In the genomic region with DNA sequence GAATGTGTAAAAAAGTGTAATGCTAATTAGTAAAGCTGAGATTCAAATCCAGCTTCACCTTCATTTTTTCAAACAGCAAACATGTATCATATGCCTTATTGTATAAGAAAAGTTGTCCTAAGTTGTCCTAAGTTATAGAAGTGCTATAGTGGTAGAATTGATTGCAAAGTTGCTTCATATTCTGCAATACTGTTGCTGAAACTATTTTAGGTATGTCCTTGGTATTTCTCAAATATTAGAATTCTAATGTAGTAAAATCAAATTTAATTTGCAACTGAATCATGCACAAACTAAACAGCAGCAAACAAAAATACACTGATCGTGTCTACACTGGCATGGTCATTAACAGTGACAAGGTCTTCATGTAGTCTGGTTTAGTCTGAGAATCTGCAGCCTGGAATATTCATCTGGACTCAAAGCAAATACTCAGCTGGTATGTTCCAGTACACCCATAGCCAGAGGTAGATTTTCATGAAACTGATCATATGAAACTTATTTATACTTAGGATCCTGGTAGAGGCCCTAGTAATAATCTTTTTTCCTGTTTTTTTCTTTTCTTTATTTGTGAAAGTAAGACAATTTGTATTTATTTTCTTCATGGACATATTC, we compare ENCODE assay signal across 18 cellular contexts.
DNase-seq lines count a peak whose midpoint lies in the region; ATAC-seq, FAIRE-seq and TF ChIP-seq lines count a peak whose summit lies in the region.
"Had no signal": no experiment of that assay in that cellular context is flagged by ENCODE, and none has a peak within 500 bp of the region (broad histone marks: within the 10 kb centered on the region; RNA-seq: fewer than 3 reads in every experiment).

No MANE protein-coding gene starts in this region.

- TF ChIP-seq POLR2A in right lobe of liver (IDR thresholded peaks at IDR 0.05) (no peak), HepG2 (IDR thresholded peaks at IDR 0.05; ENCODE audit: insufficient read depth in 1 of 2, low read depth in 2 of 2, low read length in 2 of 2) (no peak)

- POLR2A ChIA-PET in HepG2 (lab: Yijun Ruan, JAX) = no interaction called here

- no peak overlapping the region for H4K91ac ChIP-seq in mesenchymal stem cell (ENCODE audit: low read length)

- H3K9me3 ChIP-seq in right lobe of liver = no peaks in the 10 kb centered on the region
- peaks cover 13% of the 10 kb centered on the region; the same call in 1 of the 2 replicates for H3K9me3 ChIP-seq in HepG2 (ENCODE audit: low read length)
- no peaks in the 10 kb centered on the region for H3K9me3 ChIP-seq in mesenchymal stem cell (ENCODE audit: control insufficient read depth, low read length)
- H3K9me3 ChIP-seq: HAP-1 had no signal

- peaks cover 8% of the 10 kb centered on the region for H3K36me3 Mint-ChIP-seq in osteocyte (ENCODE audit: unreplicated experiment)

- H3K4me3 Mint-ChIP-seq in osteocyte (ENCODE audit: unreplicated experiment) = no peak overlapping the region
- H3K4me3 Mint-ChIP-seq: B cell; CD4-positive, alpha-beta T cell had no signal

- H3K4ac ChIP-seq in mesenchymal stem cell (ENCODE audit: low read depth in 1 of 2, low read length in 2 of 2) = no peak overlapping the region

- no peak overlapping the region for H4K8ac ChIP-seq in mesenchymal stem cell (ENCODE audit: low read length)

- H4K20me1 ChIP-seq in HepG2 (ENCODE audit: insufficient read depth, low read length) = no peaks in the 10 kb centered on the region

- peaks cover 29% of the 10 kb centered on the region for H3K4me1 Mint-ChIP-seq in osteocyte (ENCODE audit: unreplicated experiment)
- H3K4me1 Mint-ChIP-seq: B cell had no signal

- 40% methylated on average over 1 of the region's 1 CpG for WGBS in right lobe of liver (ENCODE audit: insufficient coverage, low coverage, low lambda C conversion rate, missing lambda C conversion rate)
- WGBS in HepG2 (ENCODE audit: low lambda C conversion rate) = 4% methylated on average over 1 of the region's 1 CpG
- WGBS in mesenchymal stem cell = 100% methylated on average over 1 of the region's 1 CpG

- DNase-seq in right lobe of liver (no peak), HepG2 (ENCODE audit: low spot score) (no peak), choroid plexus epithelial cell (ENCODE audit: low read depth) (peak; percentile 47), osteocyte (ENCODE audit: extremely low spot score, unreplicated experiment) (no peak), mesenchymal stem cell (no peak)
- DNase-seq: ACHN; C1 segment of cervical spinal cord; Calu3; CD4-positive, alpha-beta T cell; KBM-7 had no signal

- no TSS peak for BruUV-seq in HepG2 (replicated peaks; lab: Mats Ljungman, UMichigan)

- no peak overlapping the region for H2BK12ac ChIP-seq in mesenchymal stem cell (ENCODE audit: low read length in 2 of 2)

- H3K79me2 ChIP-seq in HepG2 (ENCODE audit: insufficient read depth, low read length) = no peaks in the 10 kb centered on the region

- no peak overlapping the region for H2BK120ac ChIP-seq in mesenchymal stem cell (ENCODE audit: low read depth, low read length)

- CTCF ChIA-PET in HepG2 (lab: Yijun Ruan, JAX; ENCODE audit: low intra/inter-chr PET ratio, low total read pairs) = no interaction called here

- no peak for TF ChIP-seq EP300 in HepG2 (IDR thresholded peaks at IDR 0.05; ENCODE audit: low read depth in 2 of 2, low read length in 2 of 2)
- no peak for TF ChIP-seq EP300 in HepG2 (CRISPR knock-in tag; IDR thresholded peaks at IDR 0.05; ENCODE audit: borderline replicate concordance)

- no peak for TF ChIP-seq CTCF in right lobe of liver (IDR thresholded peaks at IDR 0.05)
- TF ChIP-seq CTCF in HepG2 (CRISPR knock-in tag; IDR thresholded peaks at IDR 0.05) = no peak
- TF ChIP-seq CTCF in choroid plexus epithelial cell (conservative IDR thresholded peaks at IDR 0.05; ENCODE audit: low read depth, low read length) = no peak
- no peak for TF ChIP-seq CTCF in osteocyte (IDR thresholded peaks at IDR 0.05)

- H3K14ac ChIP-seq in mesenchymal stem cell (ENCODE audit: low read length in 2 of 2) = no peak overlapping the region

- no peak overlapping the region for H3K23ac ChIP-seq in mesenchymal stem cell (ENCODE audit: low read length in 2 of 2)

- no peak overlapping the region for H2BK15ac ChIP-seq in mesenchymal stem cell (ENCODE audit: low read depth, poor library complexity, severe bottlenecking)

- H3K27me3 ChIP-seq in right lobe of liver (no peaks in the 10 kb centered on the region), HepG2 (ENCODE audit: control insufficient read depth in 1 of 2, insufficient read depth in 2 of 2, low read length in 2 of 2) (no peaks in the 10 kb centered on the region), mesenchymal stem cell (ENCODE audit: control insufficient read depth in 1 of 2, insufficient read depth in 1 of 2, low read length in 2 of 2) (no peaks in the 10 kb centered on the region)

- no peak for TF ChIP-seq RAD21 in HepG2 (CRISPR knock-in tag; IDR thresholded peaks at IDR 0.05)

- no peak overlapping the region for H2AFZ ChIP-seq in HepG2 (ENCODE audit: low read length)
- no peak overlapping the region for H2AFZ ChIP-seq in mesenchymal stem cell (ENCODE audit: low read depth, low read length)

- no peak overlapping the region for H2AK5ac ChIP-seq in mesenchymal stem cell (ENCODE audit: low read length, severe bottlenecking)

- H3K18ac ChIP-seq in mesenchymal stem cell (ENCODE audit: low read depth in 1 of 2, low read length in 2 of 2) = no peak overlapping the region

- H3K4me1 ChIP-seq in right lobe of liver = peaks cover 0 to 16% (median 0%) of the 10 kb centered on the region in 4 donors
- H3K4me1 ChIP-seq in HepG2 (ENCODE audit: insufficient read depth, low read length) = no peaks in the 10 kb centered on the region
- no peaks in the 10 kb centered on the region for H3K4me1 ChIP-seq in mesenchymal stem cell (ENCODE audit: control insufficient read depth, insufficient read depth, low read depth, low read length)
- H3K4me1 ChIP-seq: HAP-1 had no signal

- no peak overlapping the region for H3K4me2 ChIP-seq in HepG2 (ENCODE audit: low read depth, low read length)
- H3K4me2 ChIP-seq in mesenchymal stem cell (ENCODE audit: low read length, poor library complexity, severe bottlenecking) = no peak overlapping the region

- FAIRE-seq in HepG2 (lab: Jason Lieb, UNC) = no peak
- FAIRE-seq: GM12891, GM19239, H1 had no signal

- H2BK5ac ChIP-seq in mesenchymal stem cell (ENCODE audit: low read depth, low read length, poor library complexity, severe bottlenecking) = no peak overlapping the region

- H3K36me3 ChIP-seq in right lobe of liver (no peaks in the 10 kb centered on the region), HepG2 (replicated peaks in 1 of 2; ENCODE audit: control insufficient read depth in 1 of 2, insufficient read depth in 2 of 2, low read length in 2 of 2) (no peaks in the 10 kb centered on the region), mesenchymal stem cell (ENCODE audit: control insufficient read depth in 1 of 2, insufficient read depth in 2 of 2, low read depth in 1 of 2, low read length in 2 of 2) (no peaks in the 10 kb centered on the region)
- H3K36me3 ChIP-seq: HAP-1 had no signal

- H3K9me3 Mint-ChIP-seq in osteocyte (ENCODE audit: unreplicated experiment) = peaks cover 2% of the 10 kb centered on the region
- H3K9me3 Mint-ChIP-seq: CD4-positive, alpha-beta T cell had no signal

- H3K4me3 ChIP-seq in right lobe of liver (no peak overlapping the region), HepG2 (replicated peaks in 1 of 3; ENCODE audit: insufficient read depth in 1 of 3, low read depth in 2 of 3, low read length in 3 of 3) (no peak overlapping the region), choroid plexus epithelial cell (ENCODE audit: low read depth, low read length) (no peak overlapping the region), mesenchymal stem cell (ENCODE audit: insufficient read depth in 1 of 2, low read depth in 1 of 2, low read length in 2 of 2) (no peak overlapping the region)
- H3K4me3 ChIP-seq: HAP-1 had no signal

- H3K27ac ChIP-seq in right lobe of liver (no peak overlapping the region), HepG2 (ENCODE audit: extremely low read length, insufficient read depth, low read length) (no peak overlapping the region), mesenchymal stem cell (ENCODE audit: low read length, poor library complexity, severe bottlenecking) (no peak overlapping the region)
- H3K27ac ChIP-seq: HL-60 had no signal

- H3K79me1 ChIP-seq in mesenchymal stem cell (replicated peaks; ENCODE audit: low read length, poor library complexity, severe bottlenecking) = no peaks in the 10 kb centered on the region

- intact Hi-C loops in right lobe of liver (cut with DNase I) (no loop called here), HepG2 (cut with micrococcal nuclease; ENCODE audit: unreplicated experiment) (no loop called here)

- peak overlapping the region; percentile 32 for H3K27ac Mint-ChIP-seq in osteocyte (ENCODE audit: unreplicated experiment)
- H3K27ac Mint-ChIP-seq: B cell; CD4-positive, alpha-beta T cell had no signal

- in situ Hi-C loops in HepG2 (cut with HindIII; ENCODE audit: extremely low pct_ligation_motif_present, low pct_unique_long_range_greater_than_20kb) = no loop called here

- ATAC-seq in right lobe of liver (peak; percentile 54 to 66 (median 60)), HepG2 (no peak), GM18907 (IDR thresholded peaks at IDR 0.05; ENCODE audit: unreplicated experiment) (no peak), HG03571 (IDR thresholded peaks at IDR 0.05; ENCODE audit: unreplicated experiment) (no peak)

- no peak overlapping the region for H3K9ac ChIP-seq in HepG2 (ENCODE audit: insufficient read depth, low read depth, low read length)
- H3K9ac ChIP-seq in mesenchymal stem cell (ENCODE audit: low read length) = no peak overlapping the region

- H3K27me3 Mint-ChIP-seq in osteocyte (ENCODE audit: unreplicated experiment) = no peaks in the 10 kb centered on the region
- H3K27me3 Mint-ChIP-seq: B cell; CD4-positive, alpha-beta T cell had no signal

TF ChIP-seq in HepG2, 621 proteins besides CTCF, POLR2A, EP300 and RAD21:
- TF ChIP-seq ZEB1 (IDR thresholded peaks at IDR 0.05; ENCODE audit: insufficient replicate concordance, low read depth) = no peak
- no peak for TF ChIP-seq ZFP62 (CRISPR knock-in tag; IDR thresholded peaks at IDR 0.05)
- no peak for TF ChIP-seq ZNF614 (CRISPR knock-in tag; IDR thresholded peaks at IDR 0.05; ENCODE audit: borderline replicate concordance)
- no peak for TF ChIP-seq KLF12 (CRISPR knock-in tag; IDR thresholded peaks at IDR 0.05; ENCODE audit: borderline replicate concordance)
- TF ChIP-seq ZNF775 (CRISPR knock-in tag; IDR thresholded peaks at IDR 0.05; ENCODE audit: borderline replicate concordance) = no peak
- TF ChIP-seq SIX1 (CRISPR knock-in tag; IDR thresholded peaks at IDR 0.05; ENCODE audit: borderline replicate concordance) = no peak
- TF ChIP-seq ZNF10 (CRISPR knock-in tag; IDR thresholded peaks at IDR 0.05; ENCODE audit: borderline replicate concordance, low read depth) = no peak
- TF ChIP-seq RBAK (CRISPR knock-in tag; IDR thresholded peaks at IDR 0.05) = no peak

Comparison
In these comparisons a context has a peak if more than half of its experiments do, and no peak if none do; other contexts are left out.
1. ATAC-seq: peak in right lobe of liver (4 of 4); none in HepG2 (single experiment), GM18907 (single experiment) and HG03571 (single experiment).